ENCODE assay signal across 23 cellular contexts in genomic region chr7:24580283-24580946, GRCh38. TPM values are rescaled to one million over a fixed set of nuclear protein-coding genes. Genes with fewer than 3 reads are reported as not detected.
A peak's percentile ranks its signal among the peaks of the same experiment; 100 is the strongest.
DNase-seq lines count a peak whose midpoint lies in the region; ATAC-seq, FAIRE-seq and TF ChIP-seq lines count a peak whose summit lies in the region.
"Had no signal": no experiment of that assay in that cellular context is flagged by ENCODE, and none has a peak within 500 bp of the region (broad histone marks: within the 10 kb centered on the region; RNA-seq: fewer than 3 reads in every experiment).

No MANE protein-coding gene starts in this region.

- H3K4me1 Mint-ChIP-seq in neural crest cell: peaks cover 10% of the 10 kb centered on the region

- H3K4me2 ChIP-seq in K562 (ENCODE audit: insufficient read depth, low read length): no peak overlapping the region
- H3K4me2 ChIP-seq: smooth muscle cell had no signal

- BruUV-seq in K562 (replicated peaks; lab: Mats Ljungman, UMichigan): no TSS peak

- no peak overlapping the region for H2AFZ ChIP-seq in K562 (ENCODE audit: low read depth, low read length)

- ATAC-seq in K562 (no peak), HG02970 (IDR thresholded peaks at IDR 0.05; ENCODE audit: low FRiP score, unreplicated experiment) (no peak), HG02571 (IDR thresholded peaks at IDR 0.05; ENCODE audit: unreplicated experiment) (no peak), HG02798 (IDR thresholded peaks at IDR 0.05; ENCODE audit: poor library complexity, unreplicated experiment) (no peak)

- H3K36me3 Mint-ChIP-seq in neural crest cell (ENCODE audit: low read depth): no peaks in the 10 kb centered on the region
- H3K36me3 Mint-ChIP-seq: immature natural killer cell, naive B cell had no signal

- TF ChIP-seq CTCF in K562 (IDR thresholded peaks at IDR 0.05 in 2 of 3, conservative IDR thresholded peaks at IDR 0.05 in 1 of 3; ENCODE audit: insufficient read depth in 2 of 3, low read depth in 1 of 3, low read length in 3 of 3): no peak
- TF ChIP-seq CTCF in neural crest cell (conservative IDR thresholded peaks at IDR 0.05): no peak

- H3K4me1 ChIP-seq in K562 (replicated peaks in 1 of 2; ENCODE audit: control insufficient read depth in 2 of 2, insufficient read depth in 2 of 2, low read length in 2 of 2): peaks cover 0 to 18% of the 10 kb centered on the region in 2 experiments; a peak in 2 of 5 replicates

- POLR2A ChIA-PET in K562 (lab: Yijun Ruan, JAX): interaction anchor here (0.7 kb wide), 1 partner anchor 100 kb away, joined by 4 read pairs; no protein-coding TSS in a partner anchor

- no peak overlapping the region for H3K9ac ChIP-seq in K562 (ENCODE audit: insufficient read depth in 1 of 2, low read depth in 2 of 2, low read length in 2 of 2)

- TF ChIP-seq POLR2A in K562 (conservative IDR thresholded peaks at IDR 0.05): no peak

- no peak overlapping the region for H3K4me3 ChIP-seq in K562
- H3K4me3 ChIP-seq: MG63, Peyer's patch, smooth muscle cell had no signal

- no peak overlapping the region for H3K4me3 Mint-ChIP-seq in neural crest cell
- H3K4me3 Mint-ChIP-seq: activated naive CD4-positive, alpha-beta T cell treated with anti-CD3 and anti-CD28 coated beads, Interleukin-2, amount 50 U/mL, for 24 hours; immature natural killer cell; naive B cell had no signal

- no peaks in the 10 kb centered on the region for H3K9me1 ChIP-seq in K562 (ENCODE audit: control insufficient read depth, insufficient read depth, low read length)

- H3K9me3 Mint-ChIP-seq in neural crest cell: no peaks in the 10 kb centered on the region
- H3K9me3 Mint-ChIP-seq: activated naive CD4-positive, alpha-beta T cell treated with anti-CD3 and anti-CD28 coated beads, Interleukin-2, amount 50 U/mL, for 24 hours; naive B cell had no signal

- H3K36me3 ChIP-seq in K562 (ENCODE audit: control insufficient read depth, insufficient read depth, low read length): no peaks in the 10 kb centered on the region; the same call in 2 of the 3 replicates
- H3K36me3 ChIP-seq: MG63, Peyer's patch had no signal

- DNase-seq in Daoy (ENCODE audit: low read depth): peak; percentile 21
- peak; percentile 39 for DNase-seq in NCI-H1417 treated with DMSO at 0.1 percent for 48 hours (lab: John Stamatoyannopoulos, UW)
- DNase-seq in K562 (ENCODE audit: extremely low read depth in 1 of 4, low spot score in 3 of 4): no peak
- no peak for DNase-seq in neural crest cell (ENCODE audit: low read depth, low spot score)
- DNase-seq in cerebellar cortex (ENCODE audit: low spot score): no peak
- DNase-seq: activated CD4-positive, alpha-beta T cell treated with anti-CD3 and anti-CD28 coated beads, Interleukin-2, amount 50 U/mL, for 4 hours; AML-193; GF-D8; glutamatergic neuron; H7; immature natural killer cell; MG63; naive B cell; NCI-H2029 treated with DMSO at 0.1 percent for 48 hours; NCI-H774; Peyer's patch; SW 1271 had no signal

- FAIRE-seq in K562 (lab: Jason Lieb, UNC): no peak
- FAIRE-seq: TTC549 had no signal

- 0 out of 2 replicates have a peak, but pooled peaks have one; percentile 16 for TF ChIP-seq EP300 in K562 (IDR thresholded peaks at IDR 0.05; ENCODE audit: low read length)

- H3K27me3 Mint-ChIP-seq in neural crest cell (ENCODE audit: low read depth): no peaks in the 10 kb centered on the region
- H3K27me3 Mint-ChIP-seq: activated naive CD4-positive, alpha-beta T cell treated with anti-CD3 and anti-CD28 coated beads, Interleukin-2, amount 50 U/mL, for 24 hours; naive B cell had no signal

- intact Hi-C loops in K562 (cut with micrococcal nuclease): loop anchor here (10.0 kb wide), 1 partner anchor 266 kb away; no protein-coding TSS in a partner anchor

- no peak for TF ChIP-seq RAD21 in K562 (CRISPR knock-in tag; conservative IDR thresholded peaks at IDR 0.05 in 1 of 2, IDR thresholded peaks at IDR 0.05 in 1 of 2)

- no peak overlapping the region for H3K27ac ChIP-seq in K562 (ENCODE audit: extremely low read depth, low read depth, low read length)

- no peaks in the 10 kb centered on the region for H3K27me3 ChIP-seq in K562 (ENCODE audit: control insufficient read depth in 2 of 2, insufficient read depth in 2 of 2, low read length in 2 of 2)
- H3K27me3 ChIP-seq: MG63, Peyer's patch had no signal

- peaks cover 71% of the 10 kb centered on the region for H3K79me2 ChIP-seq in K562 (ENCODE audit: control insufficient read depth, insufficient read depth, low read length)

- in situ Hi-C loops in K562 (cut with MboI): no loop called here

- peaks cover 18% of the 10 kb centered on the region for H4K20me1 ChIP-seq in K562 (replicated peaks; ENCODE audit: control insufficient read depth, insufficient read depth, low read length)

- peak overlapping the region; percentile 63 for H3K27ac Mint-ChIP-seq in neural crest cell (ENCODE audit: unreplicated experiment)
- H3K27ac Mint-ChIP-seq: activated naive CD4-positive, alpha-beta T cell treated with anti-CD3 and anti-CD28 coated beads, Interleukin-2, amount 50 U/mL, for 24 hours; immature natural killer cell had no signal

- CTCF ChIA-PET in K562 (lab: Yijun Ruan, JAX; ENCODE audit: low intra/inter-chr PET ratio): no interaction called here

- H3K9me3 ChIP-seq in K562 (replicated peaks; ENCODE audit: control insufficient read depth, insufficient read depth, low read depth, low read length): no peaks in the 10 kb centered on the region
- H3K9me3 ChIP-seq: MG63, Peyer's patch had no signal

- WGBS in K562 (ENCODE audit: insufficient coverage, low coverage, missing lambda C conversion rate): 0% methylated on average over 2 of the region's 2 CpGs

TF ChIP-seq in K562, 482 proteins besides CTCF, POLR2A, EP300 and RAD21 (continues in another document):
- peak; percentile 48; the same call in 1 of the 2 replicates for TF ChIP-seq SMARCE1 (IDR thresholded peaks at IDR 0.05)
- TF ChIP-seq ZBTB17 (CRISPR knock-in tag; IDR thresholded peaks at IDR 0.05): no peak
- peak; percentile 86 for TF ChIP-seq FOSL1 (tag; conservative IDR thresholded peaks at IDR 0.05)
- no peak for TF ChIP-seq SRF (CRISPR knock-in tag; IDR thresholded peaks at IDR 0.05)
- no peak for TF ChIP-seq RB1 (IDR thresholded peaks at IDR 0.05; ENCODE audit: low read depth)
- TF ChIP-seq ZNF274 (IDR thresholded peaks at IDR 0.05; ENCODE audit: borderline replicate concordance, low read depth, low read length): no peak
- TF ChIP-seq SOX6 (IDR thresholded peaks at IDR 0.05): peak; percentile 41; the same call in 1 of the 2 replicates
- no peak for TF ChIP-seq SPI1 (IDR thresholded peaks at IDR 0.05; ENCODE audit: borderline replicate concordance, low read depth, low read length)
- TF ChIP-seq HMBOX1 (IDR thresholded peaks at IDR 0.05): peak; percentile 69
- no peak for TF ChIP-seq WHSC1 (IDR thresholded peaks at IDR 0.05; ENCODE audit: low read length)
- TF ChIP-seq ZNF316 (IDR thresholded peaks at IDR 0.05): peak; percentile 30; the same call in 1 of the 2 replicates
- peak; percentile 80 for TF ChIP-seq FOXJ2 (tag; IDR thresholded peaks at IDR 0.05)

RNA-seq across cellular contexts. Expression of gene PALS2, which starts 7.2 kb away (rescaled TPM):
- 51.1 and 55.8 TPM in 2 replicates for total RNA-seq in Daoy (2014; rRNA removed; shearing (Covaris generic))
- 7.4 and 46.8 TPM in 2 replicates for total RNA-seq in K562 (2011; cell fraction: chromatin; rRNA removed; ENCODE audit: low replicate concordance)
- 3.7 and 6.4 TPM in 2 replicates for total RNA-seq in K562 (2011; cell fraction: nucleolus; rRNA removed)
- 14.3 and 25.1 TPM in 2 replicates for total RNA-seq in K562 (2011; cell fraction: nucleoplasm; rRNA removed)
- 10.6 and 10.8 TPM in 2 replicates for total RNA-seq in K562 (2014; rRNA removed)
- 23.1 and 26.9 TPM in 2 replicates for total RNA-seq in K562 (2014; rRNA removed; fragmentation: Illumina TruSeq; extraction: Trizol)
- total RNA-seq in K562 (2015; rRNA removed; fragmentation: Illumina TruSeq; extraction: Trizol): 17.6 and 17.7 TPM in 2 replicates
- 30.4 and 35.0 TPM in 2 replicates for total RNA-seq in K562 (2021)
- 14.4 and 20.2 TPM in 2 replicates for polyA plus RNA-seq in K562 (2011; rRNA removed)
- polyA plus RNA-seq in K562 (2011; cell fraction: cytosol; rRNA removed): 2.9 and 5.6 TPM in 2 replicates
- 5.3 and 7.9 TPM in 2 replicates for polyA plus RNA-seq in K562 (2011; cell fraction: nucleus; rRNA removed)
- polyA plus RNA-seq in K562 (2012): 8.7 and 13.3 TPM in 2 replicates
- 15.8 and 17.5 TPM in 2 replicates for polyA plus RNA-seq in K562 (2014; fragmentation: Illumina TruSeq; extraction: Trizol)
- polyA plus RNA-seq in K562 (2014; fragmentation: Nextera tagmentation; extraction: Ambion mirVana): 1 to 10 TPM; 5.9 to 7.2 TPM
- 11.6 and 18.9 TPM in 2 replicates for polyA plus RNA-seq in K562 (2014; rRNA removed)
- 53.0 and 69.7 TPM in 2 replicates for polyA minus RNA-seq in K562 (2011; rRNA and poly(A)+ RNA removed)
- polyA minus RNA-seq in K562 (2011; cell fraction: cytosol; rRNA and poly(A)+ RNA removed): 19.5 and 19.7 TPM in 2 replicates
- polyA minus RNA-seq in K562 (2011; cell fraction: nucleus; rRNA and poly(A)+ RNA removed): 9.0 and 16.4 TPM in 2 replicates
- 35.8 and 37.9 TPM in 2 replicates for total RNA-seq in neural crest cell

Comparison
In these comparisons a context has a peak if more than half of its experiments do, and no peak if none do; other contexts are left out.
1. DNase-seq: peak in Daoy (single experiment) and NCI-H1417 treated with DMSO at 0.1 percent for 48 hours (single experiment); none in K562 (0 of 4), neural crest cell (single experiment) and cerebellar cortex (single experiment).